In the genomic region with DNA sequence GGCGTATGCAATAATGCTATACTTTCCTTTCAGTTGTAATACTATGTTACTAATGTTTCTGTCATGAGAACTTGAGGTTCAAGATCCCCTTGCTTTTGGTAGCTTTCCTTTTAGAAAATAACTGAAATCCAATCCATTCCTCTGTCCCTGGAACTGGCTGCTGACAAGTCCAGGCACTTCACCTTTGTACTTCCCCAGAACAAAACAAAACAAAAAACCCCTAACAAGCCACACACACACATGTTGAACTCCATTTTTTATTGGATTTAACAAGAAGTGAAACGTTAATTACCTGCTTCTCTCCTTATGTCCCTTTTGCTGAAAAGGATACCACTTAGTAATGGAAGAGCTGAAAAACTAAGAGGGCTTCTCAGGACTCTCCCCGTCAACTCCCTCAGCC, we compare ENCODE assay signal across 14 cellular contexts. TPM values are rescaled to one million over a fixed set of nuclear protein-coding genes. Genes with fewer than 3 reads are reported as not detected.
A peak's percentile ranks its signal among the peaks of the same experiment; 100 is the strongest.
DNase-seq lines count a peak whose midpoint lies in the region; ATAC-seq and TF ChIP-seq lines count a peak whose summit lies in the region.
"Had no signal": no experiment of that assay in that cellular context is flagged by ENCODE, and none has a peak within 500 bp of the region (broad histone marks: within the 10 kb centered on the region; RNA-seq: fewer than 3 reads in every experiment).

No MANE protein-coding gene starts in this region.

- no peaks in the 10 kb centered on the region for H3K9me2 ChIP-seq in HCT116 (ENCODE audit: insufficient read depth)

- H3K79me2 ChIP-seq in HCT116 (ENCODE audit: insufficient read depth, low read length), result peaks cover 24% of the 10 kb centered on the region; the same call in 1 of the 2 replicates

- TF ChIP-seq CTCF in 22Rv1 (IDR thresholded peaks at IDR 0.05) (no peak), HCT116 (IDR thresholded peaks at IDR 0.05 in 2 of 3, conservative IDR thresholded peaks at IDR 0.05 in 1 of 3; ENCODE audit: borderline replicate concordance in 1 of 3, insufficient read depth in 1 of 3, low read depth in 2 of 3, low read length in 2 of 3) (no peak), omental fat pad (IDR thresholded peaks at IDR 0.05) (no peak)

- H2AFZ ChIP-seq in HCT116 (ENCODE audit: low read depth, low read length, poor library complexity, severe bottlenecking), result no peak overlapping the region

- H3K27ac ChIP-seq in 22Rv1, result peak overlapping the region; percentile 37
- H3K27ac ChIP-seq in HCT116 (ENCODE audit: low read depth, low read length), result peak overlapping the region; percentile 22; the same call in 1 of the 2 replicates
- H3K27ac ChIP-seq in mesodermal cell (ENCODE audit: low read depth, low read length, severe bottlenecking), result peak overlapping the region; percentile 50
- H3K27ac ChIP-seq: esophagus muscularis mucosa, right atrium auricular region had no signal

- H3K4me3 Mint-ChIP-seq in activated naive CD8-positive, alpha-beta T cell treated with anti-CD3 and anti-CD28 coated beads for 36 hours, result no peak overlapping the region

- no peaks in the 10 kb centered on the region for H3K9me3 ChIP-seq in HCT116 (ENCODE audit: control insufficient read depth in 1 of 2, insufficient read depth in 1 of 2, low read depth in 1 of 2, low read length in 2 of 2)
- H3K9me3 ChIP-seq in mesodermal cell (ENCODE audit: control insufficient read depth, low read length), result no peaks in the 10 kb centered on the region
- H3K9me3 ChIP-seq: esophagus muscularis mucosa, right atrium auricular region had no signal

- CTCF ChIA-PET in HCT116 (lab: Charles Lee), result no interaction called here

- 93 to 95% methylated on average over 2 of the region's 3 CpGs for WGBS in mesodermal cell (ENCODE audit: insufficient coverage in 2 of 2), 2 experiments

- H3K9ac ChIP-seq in HCT116 (ENCODE audit: low read length), result no peak overlapping the region

- TF ChIP-seq RAD21 in HCT116 (IDR thresholded peaks at IDR 0.05; ENCODE audit: low read depth), result no peak

- H3K4me3 ChIP-seq in HCT116 (replicated peaks in 1 of 2; ENCODE audit: low read depth in 1 of 2, low read length in 2 of 2) (no peak overlapping the region), mesodermal cell (ENCODE audit: extremely low read depth, insufficient read depth, low read length, poor library complexity, severe bottlenecking) (no peak overlapping the region)
- H3K4me3 ChIP-seq: esophagus muscularis mucosa, right atrium auricular region had no signal

- RAD21 ChIA-PET in HCT116 (lab: Charles Lee; ENCODE audit: low non-redundant PET in 1 of 2, low total read pairs in 2 of 2, uncharacterized antibody in 2 of 2, unreplicated experiment in 2 of 2), result interaction anchor here in 1 of 2 experiments (0.6 kb wide), 1 partner anchor 18 kb away, joined by 6 read pairs; no protein-coding TSS in a partner anchor

- DNase-seq in HCT116 (ENCODE audit: low read depth, low spot score), result no peak
- DNase-seq in activated naive CD8-positive, alpha-beta T cell treated with anti-CD3 and anti-CD28 coated beads for 36 hours, result no peak
- no peak for DNase-seq in omental fat pad (ENCODE audit: low spot score)
- no peak for DNase-seq in H4 (ENCODE audit: low spot score)
- no peak for DNase-seq in activated gamma-delta T cell treated with Interleukin-2 at 50 U/mL for 16 hours
- DNase-seq: AML-193, cerebellar nuclear complex, midbrain, NCI-H526 treated with DMSO at 0.1 percent for 48 hours had no signal

- no peaks in the 10 kb centered on the region for H3K27me3 ChIP-seq in HCT116 (ENCODE audit: insufficient read depth, low read length)
- H3K27me3 ChIP-seq: esophagus muscularis mucosa, right atrium auricular region had no signal

- peak overlapping the region; percentile 55 for H3K27ac Mint-ChIP-seq in activated naive CD8-positive, alpha-beta T cell treated with anti-CD3 and anti-CD28 coated beads for 36 hours

- no peak overlapping the region for H3K4me2 ChIP-seq in HCT116 (ENCODE audit: low read length)

- intact Hi-C loops in HCT116 (cut with micrococcal nuclease), result no loop called here

- no peak for ATAC-seq in HCT116
- ATAC-seq in omental fat pad (ENCODE audit: low FRiP score), result no peak
- no peak for ATAC-seq in GM18861 (IDR thresholded peaks at IDR 0.05; ENCODE audit: unreplicated experiment)

- no peaks in the 10 kb centered on the region for H3K9me3 Mint-ChIP-seq in activated naive CD8-positive, alpha-beta T cell treated with anti-CD3 and anti-CD28 coated beads for 36 hours

- peaks cover 14% of the 10 kb centered on the region for H3K36me3 Mint-ChIP-seq in activated naive CD8-positive, alpha-beta T cell treated with anti-CD3 and anti-CD28 coated beads for 36 hours

- no TSS peak for BruUV-seq in HCT116 (replicated peaks; lab: Mats Ljungman, UMichigan)

- H4K20me1 ChIP-seq in HCT116 (ENCODE audit: insufficient read depth), result peaks cover 4% of the 10 kb centered on the region; the same call in 1 of the 2 replicates

- POLR2A ChIA-PET in HCT116 (lab: Charles Lee), result no interaction called here

- H3K27me3 Mint-ChIP-seq in activated naive CD8-positive, alpha-beta T cell treated with anti-CD3 and anti-CD28 coated beads for 36 hours, result no peaks in the 10 kb centered on the region

- H3K4me1 Mint-ChIP-seq in activated naive CD8-positive, alpha-beta T cell treated with anti-CD3 and anti-CD28 coated beads for 36 hours, result no peaks in the 10 kb centered on the region

- H3K36me3 ChIP-seq in HCT116 (ENCODE audit: control insufficient read depth in 1 of 2, insufficient read depth in 2 of 2, low read length in 2 of 2), result peaks cover 19 to 45% of the 10 kb centered on the region in 2 experiments; a peak in 3 of 4 replicates
- H3K36me3 ChIP-seq in mesodermal cell (ENCODE audit: control insufficient read depth, insufficient read depth, low read length), result peaks cover 78% of the 10 kb centered on the region

- H3K4me1 ChIP-seq in HCT116 (ENCODE audit: control insufficient read depth in 1 of 2, insufficient read depth in 2 of 2, low read length in 2 of 2) (peaks cover 0 to 21% of the 10 kb centered on the region in 2 experiments; a peak in 1 of 4 replicates), mesodermal cell (ENCODE audit: control insufficient read depth, insufficient read depth, low read length, poor library complexity, severe bottlenecking) (peaks cover 24% of the 10 kb centered on the region)
- H3K4me1 ChIP-seq: right atrium auricular region had no signal

- no peak for TF ChIP-seq POLR2A in HCT116 (IDR thresholded peaks at IDR 0.05; ENCODE audit: borderline replicate concordance, extremely low read depth, insufficient read depth, insufficient read length)

TF ChIP-seq in HCT116, 20 proteins besides CTCF, POLR2A, EP300 and RAD21:
- no peak for TF ChIP-seq POLR2AphosphoS5 (IDR thresholded peaks at IDR 0.05; ENCODE audit: low read depth, low read length)
- TF ChIP-seq YY1 (IDR thresholded peaks at IDR 0.05; ENCODE audit: extremely low read depth, insufficient replicate concordance, low read depth, low read length), result no peak
- TF ChIP-seq, protein P1, sequence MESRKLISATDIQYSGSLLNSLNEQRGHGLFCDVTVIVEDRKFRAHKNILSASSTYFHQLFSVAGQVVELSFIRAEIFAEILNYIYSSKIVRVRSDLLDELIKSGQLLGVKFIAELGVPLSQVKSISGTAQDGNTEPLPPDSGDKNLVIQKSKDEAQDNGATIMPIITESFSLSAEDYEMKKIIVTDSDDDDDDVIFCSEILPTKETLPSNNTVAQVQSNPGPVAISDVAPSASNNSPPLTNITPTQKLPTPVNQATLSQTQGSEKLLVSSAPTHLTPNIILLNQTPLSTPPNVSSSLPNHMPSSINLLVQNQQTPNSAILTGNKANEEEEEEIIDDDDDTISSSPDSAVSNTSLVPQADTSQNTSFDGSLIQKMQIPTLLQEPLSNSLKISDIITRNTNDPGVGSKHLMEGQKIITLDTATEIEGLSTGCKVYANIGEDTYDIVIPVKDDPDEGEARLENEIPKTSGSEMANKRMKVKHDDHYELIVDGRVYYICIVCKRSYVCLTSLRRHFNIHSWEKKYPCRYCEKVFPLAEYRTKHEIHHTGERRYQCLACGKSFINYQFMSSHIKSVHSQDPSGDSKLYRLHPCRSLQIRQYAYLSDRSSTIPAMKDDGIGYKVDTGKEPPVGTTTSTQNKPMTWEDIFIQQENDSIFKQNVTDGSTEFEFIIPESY (IDR thresholded peaks at IDR 0.05; ENCODE audit: extremely low read depth, insufficient replicate concordance, low read length), result no peak
- no peak for TF ChIP-seq EZH2 (IDR thresholded peaks at IDR 0.05)
- TF ChIP-seq, protein P2, sequence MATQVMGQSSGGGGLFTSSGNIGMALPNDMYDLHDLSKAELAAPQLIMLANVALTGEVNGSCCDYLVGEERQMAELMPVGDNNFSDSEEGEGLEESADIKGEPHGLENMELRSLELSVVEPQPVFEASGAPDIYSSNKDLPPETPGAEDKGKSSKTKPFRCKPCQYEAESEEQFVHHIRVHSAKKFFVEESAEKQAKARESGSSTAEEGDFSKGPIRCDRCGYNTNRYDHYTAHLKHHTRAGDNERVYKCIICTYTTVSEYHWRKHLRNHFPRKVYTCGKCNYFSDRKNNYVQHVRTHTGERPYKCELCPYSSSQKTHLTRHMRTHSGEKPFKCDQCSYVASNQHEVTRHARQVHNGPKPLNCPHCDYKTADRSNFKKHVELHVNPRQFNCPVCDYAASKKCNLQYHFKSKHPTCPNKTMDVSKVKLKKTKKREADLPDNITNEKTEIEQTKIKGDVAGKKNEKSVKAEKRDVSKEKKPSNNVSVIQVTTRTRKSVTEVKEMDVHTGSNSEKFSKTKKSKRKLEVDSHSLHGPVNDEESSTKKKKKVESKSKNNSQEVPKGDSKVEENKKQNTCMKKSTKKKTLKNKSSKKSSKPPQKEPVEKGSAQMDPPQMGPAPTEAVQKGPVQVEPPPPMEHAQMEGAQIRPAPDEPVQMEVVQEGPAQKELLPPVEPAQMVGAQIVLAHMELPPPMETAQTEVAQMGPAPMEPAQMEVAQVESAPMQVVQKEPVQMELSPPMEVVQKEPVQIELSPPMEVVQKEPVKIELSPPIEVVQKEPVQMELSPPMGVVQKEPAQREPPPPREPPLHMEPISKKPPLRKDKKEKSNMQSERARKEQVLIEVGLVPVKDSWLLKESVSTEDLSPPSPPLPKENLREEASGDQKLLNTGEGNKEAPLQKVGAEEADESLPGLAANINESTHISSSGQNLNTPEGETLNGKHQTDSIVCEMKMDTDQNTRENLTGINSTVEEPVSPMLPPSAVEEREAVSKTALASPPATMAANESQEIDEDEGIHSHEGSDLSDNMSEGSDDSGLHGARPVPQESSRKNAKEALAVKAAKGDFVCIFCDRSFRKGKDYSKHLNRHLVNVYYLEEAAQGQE (IDR thresholded peaks at IDR 0.05; ENCODE audit: low read depth), result no peak
- TF ChIP-seq ZFX (IDR thresholded peaks at IDR 0.05), result no peak
TF ChIP-seq in HCT116: peak in this region for 0.

RNA-seq across cellular contexts. Expression of a gene that starts 26.1 kb away (rescaled TPM):
- total RNA-seq in HCT116 (2021; ENCODE audit: unreplicated experiment) (40.1 TPM), omental fat pad (10 to 100 TPM; 27.3 to 38.1 (median 30.8) TPM)
- polyA plus RNA-seq in HCT116 (2012), result 25.0 and 27.1 TPM in 2 replicates
- under 1 TPM; 0.30 to 0.43 TPM for total RNA-seq in activated naive CD8-positive, alpha-beta T cell treated with anti-CD3 and anti-CD28 coated beads for 36 hours
- 80.5 TPM for polyA plus RNA-seq in mesodermal cell (2013, experiment 1 of 2)
- 64.9 TPM for polyA plus RNA-seq in mesodermal cell (2013, experiment 2 of 2)
- total RNA-seq in H4 (2014; rRNA removed; shearing (Covaris generic)), result 15.5 and 16.7 TPM in 2 replicates

Comparison
In these comparisons a context has a peak if more than half of its experiments do, and no peak if none do; other contexts are left out.
1. RNA of a gene that starts 26.1 kb away (total RNA-seq): 40.1 TPM in HCT116 (single experiment), 27.3 to 38.1 TPM in omental fat pad and 15.5 to 16.7 TPM in H4; 0.30 to 0.43 TPM in activated naive CD8-positive, alpha-beta T cell treated with anti-CD3 and anti-CD28 coated beads for 36 hours; every median in the first group is over 10 times any median in the second.
2. Peak in every context shown above with its lines, with median percentiles within 50 percentile points of each other: H3K27ac ChIP-seq.